1 cellular context compared by ENCODE assay signal in genomic region chr18:21129586-21130216, GRCh38.
TF ChIP-seq lines count a peak whose summit lies in the region.

No MANE protein-coding gene starts in this region.

TF ChIP-seq in SK-N-SH treated with all-trans-retinoic acid at 6 μM for 48 hours, 23 proteins besides CTCF, POLR2A, EP300 and RAD21 (continued from another document):
- TF ChIP-seq, protein P1, sequence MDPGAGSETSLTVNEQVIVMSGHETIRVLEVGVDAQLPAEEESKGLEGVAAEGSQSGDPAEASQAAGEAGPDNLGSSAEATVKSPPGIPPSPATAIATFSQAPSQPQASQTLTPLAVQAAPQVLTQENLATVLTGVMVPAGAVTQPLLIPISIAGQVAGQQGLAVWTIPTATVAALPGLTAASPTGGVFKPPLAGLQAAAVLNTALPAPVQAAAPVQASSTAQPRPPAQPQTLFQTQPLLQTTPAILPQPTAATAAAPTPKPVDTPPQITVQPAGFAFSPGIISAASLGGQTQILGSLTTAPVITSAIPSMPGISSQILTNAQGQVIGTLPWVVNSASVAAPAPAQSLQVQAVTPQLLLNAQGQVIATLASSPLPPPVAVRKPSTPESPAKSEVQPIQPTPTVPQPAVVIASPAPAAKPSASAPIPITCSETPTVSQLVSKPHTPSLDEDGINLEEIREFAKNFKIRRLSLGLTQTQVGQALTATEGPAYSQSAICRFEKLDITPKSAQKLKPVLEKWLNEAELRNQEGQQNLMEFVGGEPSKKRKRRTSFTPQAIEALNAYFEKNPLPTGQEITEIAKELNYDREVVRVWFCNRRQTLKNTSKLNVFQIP (CRISPR knock-in tag; IDR thresholded peaks at IDR 0.05; ENCODE audit: borderline replicate concordance, low read depth): no peak
TF ChIP-seq in SK-N-SH treated with all-trans-retinoic acid at 6 μM for 48 hours: peak in this region for 0.
